29 cellular contexts compared by ENCODE assay signal in the genomic region with DNA sequence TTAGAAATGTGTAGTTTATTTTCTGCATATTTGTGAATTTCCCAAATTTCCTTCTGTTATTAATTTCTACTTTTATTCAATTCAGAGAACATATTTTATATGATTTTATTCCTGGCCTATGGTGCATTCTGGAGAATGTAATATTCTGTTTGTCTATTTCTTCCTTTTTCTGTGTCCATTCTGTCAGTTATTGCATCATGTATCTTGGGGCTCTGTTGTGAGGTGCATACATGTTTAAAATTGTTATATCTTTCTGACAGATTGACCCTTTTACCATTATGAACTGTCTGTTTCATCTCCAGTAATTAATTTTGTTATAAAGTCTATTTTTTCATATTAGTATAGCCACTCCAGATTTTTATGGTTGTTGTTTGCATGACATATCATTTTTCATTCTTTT.
"Had no signal": no experiment of that assay in that cellular context is flagged by ENCODE, and none has a peak within 500 bp of the region (broad histone marks: within the 10 kb centered on the region; RNA-seq: fewer than 3 reads in every experiment).

No MANE protein-coding gene starts in this region.

- H3K9me3 ChIP-seq: stomach, suprapubic skin, testis, thoracic aorta, thyroid gland, tibial artery, tibial nerve, transverse colon, upper lobe of left lung, upper lobe of right lung, uterus, vagina had no signal

- H3K27me3 Mint-ChIP-seq: stimulated activated memory B cell treated with anti-CD40 and anti-IgM and Interleukin-4, amounts not matched to agents 10 μg/mL and 1 μg/mL and 100 μg/mL, for 72 hours; stimulated activated naive CD8-positive, alpha-beta T cell treated with anti-CD3 and anti-CD28 coated beads, Interleukin-15, amount 100 ng/mL, for 72 hours; stimulated activated naive CD8-positive, alpha-beta T cell treated with anti-CD3 and anti-CD28 coated beads, Interleukin-15, Interleukin-2, amounts not matched to agents 100 ng/mL and 50 ng/mL, for 24 hours; type B pancreatic cell had no signal

- H3K36me3 ChIP-seq: stomach, suprapubic skin, thoracic aorta, thyroid gland, tibial artery, tibial nerve, transverse colon, upper lobe of left lung, upper lobe of right lung, uterus, vagina had no signal

- H3K4me3 Mint-ChIP-seq: stimulated activated effector memory CD8-positive, alpha-beta T cell treated with anti-CD3 and anti-CD28 coated beads, Interleukin-12 subunit alpha, Interleukin-12 subunit beta, amount 100 ng/mL, for 72 hours; stimulated activated memory B cell treated with anti-CD40 and anti-IgM and Interleukin-4, amounts not matched to agents 10 μg/mL and 1 μg/mL and 100 μg/mL, for 72 hours; stimulated activated naive B cell treated with anti-CD40 and anti-IgM and Interleukin-4, amounts not matched to agents 10 μg/mL and 1 μg/mL and 100 μg/mL, for 72 hours; stimulated activated naive CD8-positive, alpha-beta T cell treated with anti-CD3 and anti-CD28 coated beads, Interleukin-15, amount 100 ng/mL, for 72 hours; stimulated activated naive CD8-positive, alpha-beta T cell treated with anti-CD3 and anti-CD28 coated beads, Interleukin-15, Interleukin-2, amounts not matched to agents 100 ng/mL and 50 ng/mL, for 24 hours; type B pancreatic cell had no signal

- H3K4me1 Mint-ChIP-seq: stimulated activated effector memory CD8-positive, alpha-beta T cell treated with anti-CD3 and anti-CD28 coated beads, Interleukin-12 subunit alpha, Interleukin-12 subunit beta, amount 100 ng/mL, for 72 hours; stimulated activated memory B cell treated with anti-CD40 and anti-IgM and Interleukin-4, amounts not matched to agents 10 μg/mL and 1 μg/mL and 100 μg/mL, for 72 hours; stimulated activated naive B cell treated with anti-CD40 and anti-IgM and Interleukin-4, amounts not matched to agents 10 μg/mL and 1 μg/mL and 100 μg/mL, for 72 hours; stimulated activated naive CD8-positive, alpha-beta T cell treated with anti-CD3 and anti-CD28 coated beads, Interleukin-15, amount 100 ng/mL, for 72 hours had no signal

- H3K27ac Mint-ChIP-seq: stimulated activated effector memory CD8-positive, alpha-beta T cell treated with anti-CD3 and anti-CD28 coated beads, Interleukin-12 subunit alpha, Interleukin-12 subunit beta, amount 100 ng/mL, for 72 hours; stimulated activated memory B cell treated with anti-CD40 and anti-IgM and Interleukin-4, amounts not matched to agents 10 μg/mL and 1 μg/mL and 100 μg/mL, for 72 hours; stimulated activated naive B cell treated with anti-CD40 and anti-IgM and Interleukin-4, amounts not matched to agents 10 μg/mL and 1 μg/mL and 100 μg/mL, for 72 hours; stimulated activated naive CD8-positive, alpha-beta T cell treated with anti-CD3 and anti-CD28 coated beads, Interleukin-15, amount 100 ng/mL, for 72 hours; stimulated activated naive CD8-positive, alpha-beta T cell treated with anti-CD3 and anti-CD28 coated beads, Interleukin-15, Interleukin-2, amounts not matched to agents 100 ng/mL and 50 ng/mL, for 24 hours; type B pancreatic cell had no signal

- H3K27me3 ChIP-seq: suprapubic skin, testis, thyroid gland, tibial artery, transverse colon, upper lobe of left lung, upper lobe of right lung, uterus, vagina had no signal

- H3K4me3 ChIP-seq: stomach, suprapubic skin, testis, thoracic aorta, thyroid gland, tibial artery, tibial nerve, transverse colon, upper lobe of left lung, upper lobe of right lung, uterus, vagina had no signal

- H3K4me1 ChIP-seq: stomach, suprapubic skin, testis, thyroid gland, tibial artery, tibial nerve, transverse colon, upper lobe of left lung, upper lobe of right lung, uterus, vagina had no signal

- ATAC-seq: stimulated activated effector memory CD8-positive, alpha-beta T cell treated with anti-CD3 and anti-CD28 coated beads, Interleukin-12 subunit alpha, Interleukin-12 subunit beta, amount 100 ng/mL, for 72 hours; stimulated activated memory B cell treated with anti-CD40 and anti-IgM and Interleukin-4, amounts not matched to agents 10 μg/mL and 1 μg/mL and 100 μg/mL, for 72 hours; stimulated activated naive B cell treated with anti-CD40 and anti-IgM and Interleukin-4, amounts not matched to agents 10 μg/mL and 1 μg/mL and 100 μg/mL, for 72 hours; stimulated activated naive CD8-positive, alpha-beta T cell treated with anti-CD3 and anti-CD28 coated beads, Interleukin-15, amount 100 ng/mL, for 72 hours; stimulated activated naive CD8-positive, alpha-beta T cell treated with anti-CD3 and anti-CD28 coated beads, Interleukin-15, Interleukin-2, amounts not matched to agents 100 U/mL and 50 U/mL, for 24 hours; upper lobe of right lung had no signal

- DNase-seq: stimulated activated CD4-positive, alpha-beta T cell treated with anti-CD3 and anti-CD28 coated beads, Interleukin-2, amount 100 ng/mL, for 48 hours; stimulated activated CD4-positive, alpha-beta T cell treated with anti-CD3 and anti-CD28 coated beads, Interleukin-4, amount 100 ng/mL, for 1 hour; stimulated activated CD4-positive, alpha-beta T cell treated with anti-CD3 and anti-CD28 coated beads, Interleukin-4, amount 100 ng/mL, for 24 hours; stimulated activated CD4-positive, alpha-beta T cell treated with anti-CD3 and anti-CD28 coated beads, Interleukin-4, amount 100 ng/mL, for 4 hours; stimulated activated CD8-positive, alpha-beta memory T cell treated with anti-CD3 and anti-CD28 coated beads, Interleukin-4, amount 100 ng/mL, for 48 hours; stimulated activated naive B cell treated with anti-CD40 and anti-IgM and Interleukin-4, amounts not matched to agents 10 μg/mL and 1 μg/mL and 100 μg/mL, for 72 hours; stimulated activated naive CD4-positive, alpha-beta T cell; stimulated activated naive CD4-positive, alpha-beta T cell treated with Interleukin-2 at 50 U/mL for 16 hours; stimulated activated naive CD8-positive, alpha-beta T cell treated with anti-CD3 and anti-CD28 coated beads, Interleukin-15, amount 100 ng/mL, for 72 hours; stimulated activated naive CD8-positive, alpha-beta T cell treated with anti-CD3 and anti-CD28 coated beads, Interleukin-15, Interleukin-2, amounts not matched to agents 100 U/mL and 50 U/mL, for 24 hours; stomach; substantia nigra; testis; thyroid gland; tibial artery; transverse colon; trophoblast cell; upper lobe of left lung; upper lobe of right lung; uterus had no signal

- FAIRE-seq: urothelium cell line had no signal

- H3K27ac ChIP-seq: stomach, suprapubic skin, testis, thoracic aorta, thyroid gland, tibial artery, tibial nerve, transverse colon, upper lobe of left lung, upper lobe of right lung, uterus, vagina had no signal
